10 cellular contexts compared by ENCODE assay signal in genomic region chr6:4973972-4974885, GRCh38.
DNase-seq lines count a peak whose midpoint lies in the region; ATAC-seq and TF ChIP-seq lines count a peak whose summit lies in the region.
"Had no signal": no experiment of that assay in that cellular context is flagged by ENCODE, and none has a peak within 500 bp of the region (broad histone marks: within the 10 kb centered on the region; RNA-seq: fewer than 3 reads in every experiment).

No MANE protein-coding gene starts in this region.

- peaks cover 0 to 7% of the 10 kb centered on the region in 2 donors for H3K4me1 ChIP-seq in muscle layer of duodenum (ENCODE audit: control insufficient read depth in 1 of 2, insufficient read depth in 2 of 2, low read length in 2 of 2)

- no peak overlapping the region for H3K4me3 ChIP-seq in AG09309 (ENCODE audit: control insufficient read depth, low read depth, low read length)
- H3K4me3 ChIP-seq in choroid plexus epithelial cell (ENCODE audit: low read depth, low read length): no peak overlapping the region
- H3K4me3 ChIP-seq in muscle layer of duodenum (ENCODE audit: low read depth in 1 of 2, low read length in 2 of 2): no peak overlapping the region

- H3K27me3 ChIP-seq in muscle layer of duodenum (ENCODE audit: low read depth, low read length): no peaks in the 10 kb centered on the region

- no peak for TF ChIP-seq CTCF in AG09309 (IDR thresholded peaks at IDR 0.05; ENCODE audit: control insufficient read depth, insufficient read depth, low read depth, low read length, missing control alignments)
- no peak for TF ChIP-seq CTCF in choroid plexus epithelial cell (conservative IDR thresholded peaks at IDR 0.05; ENCODE audit: low read depth, low read length)

- H3K27ac ChIP-seq in muscle layer of duodenum (ENCODE audit: low read length): peak overlapping the region; percentile 40

- DNase-seq in AG09309 (ENCODE audit: low read depth): peak; percentile 20
- DNase-seq in NCI-H2029 (lab: John Stamatoyannopoulos, UW): peak; percentile 78
- peak; percentile 63 for DNase-seq in choroid plexus epithelial cell (ENCODE audit: low read depth)
- DNase-seq in stimulated activated CD4-positive, alpha-beta T cell treated with anti-CD3 and anti-CD28 coated beads, Interleukin-15, amount 100 ng/mL, for 24 hours: no peak
- DNase-seq: activated T-cell treated with anti-CD3 and anti-CD28 coated beads, Interleukin-2, amount 50 U/mL, for 48 hours; CD4-positive, CD25-positive, alpha-beta regulatory T cell had no signal

- peaks cover 4 to 6% of the 10 kb centered on the region in 2 donors for H3K9me3 ChIP-seq in muscle layer of duodenum (ENCODE audit: control insufficient read depth in 1 of 2, low read length in 2 of 2)

- ATAC-seq in HG02981 (IDR thresholded peaks at IDR 0.05; ENCODE audit: unreplicated experiment) (no peak), GM19463 (IDR thresholded peaks at IDR 0.05; ENCODE audit: unreplicated experiment) (no peak), GM21360 (IDR thresholded peaks at IDR 0.05; ENCODE audit: unreplicated experiment) (no peak)

- H3K36me3 ChIP-seq in muscle layer of duodenum (ENCODE audit: control insufficient read depth in 1 of 2, insufficient read depth in 2 of 2, low read length in 2 of 2): no peaks in the 10 kb centered on the region
